In genomic region chr20:47521059-47521808, GRCh38 we compare ENCODE assay signal across 15 cellular contexts. TPM values are rescaled to one million over a fixed set of nuclear protein-coding genes. Genes with fewer than 3 reads are reported as not detected.
DNase-seq lines count a peak whose midpoint lies in the region; ATAC-seq, FAIRE-seq and TF ChIP-seq lines count a peak whose summit lies in the region.
"Had no signal": no experiment of that assay in that cellular context is flagged by ENCODE, and none has a peak within 500 bp of the region (broad histone marks: within the 10 kb centered on the region; RNA-seq: fewer than 3 reads in every experiment).

No MANE protein-coding gene starts in this region.

- H3K36me3 ChIP-seq in Caco-2 (ENCODE audit: control insufficient read depth, insufficient read depth, low read length), result peaks cover 7% of the 10 kb centered on the region

- H3K36me3 Mint-ChIP-seq in Caco-2 (ENCODE audit: insufficient read depth, unreplicated experiment) (peaks cover 88% of the 10 kb centered on the region), T-cell (peaks cover 37% of the 10 kb centered on the region)

- intact Hi-C loops in Caco-2 (cut with micrococcal nuclease; ENCODE audit: unreplicated experiment), result no loop called here

- DNase-seq in A549 (ENCODE audit: low read depth in 1 of 2, low spot score in 1 of 2), result peak in 1 of 2 experiments; percentile 45
- DNase-seq in Caco-2, result peak in 1 of 2 experiments; percentile 51
- no peak for DNase-seq in T-cell
- DNase-seq in erythroblast (lab: John Stamatoyannopoulos, UW), result peak; percentile 12 to 25
- no peak for DNase-seq in NOMO-1 treated with DMSO at 0.1 percent for 48 hours (lab: John Stamatoyannopoulos, UW; ENCODE audit: unreplicated experiment)
- no peak for DNase-seq in HuH-7 (ENCODE audit: low spot score)
- DNase-seq: activated naive CD8-positive, alpha-beta T cell treated with anti-CD3 and anti-CD28 coated beads, Interleukin-2, amount 10 ng/mL, durations not matched to agents 7 days and 5 days; COR-L47; effector memory CD4-positive, alpha-beta T cell; hippocampal formation; NCI-H187 had no signal

- no peak for TF ChIP-seq CTCF in A549 (IDR thresholded peaks at IDR 0.05)
- TF ChIP-seq CTCF in Caco-2 (IDR thresholded peaks at IDR 0.05; ENCODE audit: insufficient read depth in 1 of 2, low read depth in 1 of 2, low read length in 1 of 2, severe bottlenecking in 1 of 2, unreplicated experiment in 1 of 2), result peak; percentile 28 to 50

- H3K4me3 Mint-ChIP-seq in Caco-2 (ENCODE audit: unreplicated experiment) (no peak overlapping the region), T-cell (peak overlapping the region in 2 of 3 donors; percentile 15 to 26)
- H3K4me3 Mint-ChIP-seq: activated naive CD8-positive, alpha-beta T cell treated with anti-CD3 and anti-CD28 coated beads, Interleukin-2, amount 10 ng/mL, durations not matched to agents 7 days and 5 days had no signal

- 95% methylated on average over 19 of the region's 19 CpGs for WGBS in A549 (ENCODE audit: missing lambda C conversion rate)

- H3K4me1 Mint-ChIP-seq in Caco-2 (ENCODE audit: low read depth, unreplicated experiment) (peaks cover 6% of the 10 kb centered on the region), T-cell (peaks cover 41 to 42% (median 41%) of the 10 kb centered on the region in 3 donors)

- CTCF ChIA-PET in A549 (lab: Yijun Ruan, JAX) (interaction anchor here (0.9 to 1.4 kb wide), 3 partner anchors 18 to 137 kb away, joined by 3 read pairs; no protein-coding TSS in a partner anchor), Caco-2 (lab: Charles Lee) (interaction anchor here (0.6 to 1.2 kb wide), 6 partner anchors 18 to 1032 kb away, joined by 3 to 6 read pairs (median 3); no protein-coding TSS in a partner anchor), T-cell (lab: Charles Lee) (no interaction called here)

- H3K27ac ChIP-seq in A549, result no peak overlapping the region
- H3K27ac ChIP-seq: upper lobe of left lung had no signal

- ATAC-seq in A549 (no peak), T-cell (replicated peaks in 1 of 4) (no peak), GM18909 (IDR thresholded peaks at IDR 0.05; ENCODE audit: poor library complexity, unreplicated experiment) (no peak), GM19455 (IDR thresholded peaks at IDR 0.05; ENCODE audit: unreplicated experiment) (no peak)
- ATAC-seq: right cardiac atrium had no signal

- H3K4me1 ChIP-seq in A549 (peaks cover 12% of the 10 kb centered on the region), Caco-2 (no peaks in the 10 kb centered on the region)

- no peak for TF ChIP-seq RAD21 in A549 (conservative IDR thresholded peaks at IDR 0.05 in 1 of 2, IDR thresholded peaks at IDR 0.05 in 1 of 2)

- no peak overlapping the region for H3K4me2 ChIP-seq in A549

- TF ChIP-seq EP300 in A549 (IDR thresholded peaks at IDR 0.05), result no peak

- no peaks in the 10 kb centered on the region for H3K27me3 ChIP-seq in Caco-2 (replicated peaks; ENCODE audit: control insufficient read depth, insufficient read depth, low read length)
- H3K27me3 ChIP-seq: upper lobe of left lung had no signal

- H3K9me3 ChIP-seq in A549, result peaks cover 22% of the 10 kb centered on the region
- peaks cover 42% of the 10 kb centered on the region for H3K9me3 ChIP-seq in Caco-2

- no peak for FAIRE-seq in A549 (lab: Jason Lieb, UNC)

- H3K27me3 Mint-ChIP-seq in Caco-2 (ENCODE audit: insufficient read depth, unreplicated experiment) (no peaks in the 10 kb centered on the region), T-cell (no peaks in the 10 kb centered on the region)
- H3K27me3 Mint-ChIP-seq: activated naive CD8-positive, alpha-beta T cell treated with anti-CD3 and anti-CD28 coated beads, Interleukin-2, amount 10 ng/mL, durations not matched to agents 7 days and 5 days had no signal

- H3K27ac Mint-ChIP-seq in Caco-2 (ENCODE audit: unreplicated experiment) (peak overlapping the region; percentile 4), T-cell (peak overlapping the region in 1 of 2 donors; percentile 61)

- POLR2A ChIA-PET in A549 (lab: Yijun Ruan, JAX) (no interaction called here), Caco-2 (lab: Charles Lee) (no interaction called here), T-cell (lab: Charles Lee) (interaction anchor here in 1 of 2 donors (0.6 kb wide), 1 partner anchor 83 kb away, joined by 4 read pairs; no protein-coding TSS in a partner anchor)

- BruUV-seq in Caco-2 (replicated peaks; lab: Mats Ljungman, UMichigan), result no TSS peak

- H3K4me3 ChIP-seq in A549 (no peak overlapping the region), Caco-2 (ENCODE audit: low read depth, low read length) (no peak overlapping the region)
- H3K4me3 ChIP-seq: upper lobe of left lung had no signal

- no peak for TF ChIP-seq POLR2A in A549 (IDR thresholded peaks at IDR 0.05; ENCODE audit: low read length)
- TF ChIP-seq POLR2A in erythroblast (IDR thresholded peaks at IDR 0.05; ENCODE audit: low read length), result no peak

- peaks cover 43% of the 10 kb centered on the region for H3K9me3 Mint-ChIP-seq in Caco-2 (ENCODE audit: unreplicated experiment)
- peaks cover 4 to 14% (median 9%) of the 10 kb centered on the region in 3 donors for H3K9me3 Mint-ChIP-seq in T-cell

TF ChIP-seq in A549, 52 proteins besides CTCF, POLR2A, EP300 and RAD21:
- 0 out of 2 replicates have a peak, but pooled peaks have one; percentile 64 for TF ChIP-seq KDM1A (IDR thresholded peaks at IDR 0.05; ENCODE audit: low read depth)
- TF ChIP-seq POLR2AphosphoS2 (conservative IDR thresholded peaks at IDR 0.05; ENCODE audit: low read length), result 0 out of 2 replicates have a peak, but pooled peaks have one; percentile 33
- TF ChIP-seq HES2 (IDR thresholded peaks at IDR 0.05), result no peak
- TF ChIP-seq HEYL (CRISPR knock-in tag; IDR thresholded peaks at IDR 0.05), result no peak

RNA-seq across cellular contexts. Expression of gene NCOA3, which starts 19.5 kb away (rescaled TPM):
- polyA plus RNA-seq in A549 (2011; rRNA removed), result 135 and 136 TPM in 2 replicates
- polyA plus RNA-seq in A549 (2012; cell fraction: cytosol; rRNA removed), result 27.5 and 35.2 TPM in 2 replicates
- polyA plus RNA-seq in A549 (2012; cell fraction: nucleus; rRNA removed), result 28.3 and 32.1 TPM in 2 replicates
- 35.8 to 43.4 TPM (median 42.9 TPM) in 3 replicates for polyA plus RNA-seq in A549 (2017; fragmentation: RNase III; extraction: RNeasy Plus Mini Kit Qiagen cat#74134 plus additional on column Dnase treatment)
- polyA minus RNA-seq in A549 (2011; rRNA and poly(A)+ RNA removed), result 179 and 198 TPM in 2 replicates
- 96.7 and 97.3 TPM in 2 replicates for total RNA-seq in Caco-2 (2022)
- 10 to 100 TPM; 64.4 to 89.2 (median 68.9) TPM for total RNA-seq in T-cell

Comparison
In these comparisons a context has a peak if more than half of its experiments do, and no peak if none do; other contexts are left out.
1. DNase-seq: peak in erythroblast (2 of 2); none in T-cell (0 of 34), NOMO-1 treated with DMSO at 0.1 percent for 48 hours (single experiment) and HuH-7 (single experiment).
2. CTCF ChIA-PET loops: an anchor here in A549 (0.9 to 1.4 kb wide) and Caco-2 (0.6 to 1.2 kb wide); none called in T-cell.